1 cellular context compared by ENCODE assay signal in genomic region chr11:65013692-65014145, GRCh38.
A peak's percentile ranks its signal among the peaks of the same experiment; 100 is the strongest.
TF ChIP-seq lines count a peak whose summit lies in the region.

No MANE protein-coding gene starts in this region.

TF ChIP-seq in HepG2, 621 proteins besides CTCF, POLR2A, EP300 and RAD21 (continued from another document and continues in another):
- TF ChIP-seq ZBTB2 (CRISPR knock-in tag; IDR thresholded peaks at IDR 0.05; ENCODE audit: low read depth) (peak; percentile 80; the same call in 1 of the 2 replicates), FOSL1 (CRISPR knock-in tag; IDR thresholded peaks at IDR 0.05; ENCODE audit: borderline replicate concordance) (no peak), HES4 (CRISPR knock-in tag; IDR thresholded peaks at IDR 0.05; ENCODE audit: borderline replicate concordance) (peak; percentile 70; the same call in 1 of the 2 replicates), ZNF232 (CRISPR knock-in tag; IDR thresholded peaks at IDR 0.05; ENCODE audit: borderline replicate concordance) (peak; percentile 71; the same call in 1 of the 2 replicates), NFYB (CRISPR knock-in tag; IDR thresholded peaks at IDR 0.05) (peak; percentile 90), ZNF121 (CRISPR knock-in tag; IDR thresholded peaks at IDR 0.05) (no peak), ZNF781 (CRISPR knock-in tag; IDR thresholded peaks at IDR 0.05; ENCODE audit: borderline replicate concordance, not compliant biosample characterization) (peak; percentile 82), ZMYM4 (CRISPR knock-in tag; IDR thresholded peaks at IDR 0.05) (peak; percentile 76), KIAA2018 (CRISPR knock-in tag; IDR thresholded peaks at IDR 0.05; ENCODE audit: borderline replicate concordance) (no peak), SKI (IDR thresholded peaks at IDR 0.05; ENCODE audit: partially characterized antibody) (no peak), ZKSCAN5 (CRISPR knock-in tag; IDR thresholded peaks at IDR 0.05) (no peak), ATF7-NPFF (CRISPR knock-in tag; IDR thresholded peaks at IDR 0.05; ENCODE audit: low read depth) (peak; percentile 80; the same call in 1 of the 2 replicates), PHF8 (CRISPR knock-in tag; IDR thresholded peaks at IDR 0.05) (peak; percentile 61), ZFP36 (IDR thresholded peaks at IDR 0.05; ENCODE audit: borderline replicate concordance, low read depth, low read length, partially characterized antibody) (no peak), SAP130 (CRISPR knock-in tag; IDR thresholded peaks at IDR 0.05; ENCODE audit: low read depth) (peak; percentile 82), ZNF891 (CRISPR knock-in tag; IDR thresholded peaks at IDR 0.05) (peak; percentile 92), SALL1 (CRISPR knock-in tag; IDR thresholded peaks at IDR 0.05) (no peak; the same call in 1 of the 2 replicates), ZNF619 (CRISPR knock-in tag; IDR thresholded peaks at IDR 0.05) (peak; percentile 54; the same call in 1 of the 2 replicates), KLF6 (CRISPR knock-in tag; IDR thresholded peaks at IDR 0.05) (0 out of 2 replicates have a peak, but pooled peaks have one; percentile 19), NPAS2 (CRISPR knock-in tag; IDR thresholded peaks at IDR 0.05; ENCODE audit: borderline replicate concordance) (no peak; the same call in 1 of the 2 replicates), BHLHE40 (IDR thresholded peaks at IDR 0.05; ENCODE audit: low read length) (peak; percentile 97), SP1 (IDR thresholded peaks at IDR 0.05) (no peak), SP1 (CRISPR knock-in tag; IDR thresholded peaks at IDR 0.05) (peak; percentile 41), RBAK (CRISPR knock-in tag; IDR thresholded peaks at IDR 0.05) (no peak), MXI1 (IDR thresholded peaks at IDR 0.05; ENCODE audit: borderline replicate concordance, low read depth, low read length) (no peak; the same call in 2 of the 3 replicates), TRAFD1 (CRISPR knock-in tag; IDR thresholded peaks at IDR 0.05; ENCODE audit: borderline replicate concordance) (no peak), HOXA5 (CRISPR knock-in tag; IDR thresholded peaks at IDR 0.05) (peak; percentile 37; the same call in 1 of the 2 replicates), ZNF124 (CRISPR knock-in tag; IDR thresholded peaks at IDR 0.05) (0 out of 2 replicates have a peak, but pooled peaks have one; percentile 59), NR2F1 (CRISPR knock-in tag; IDR thresholded peaks at IDR 0.05) (no peak), ZFYVE20 (CRISPR knock-in tag; IDR thresholded peaks at IDR 0.05; ENCODE audit: borderline replicate concordance, low read depth) (0 out of 2 replicates have a peak, but pooled peaks have one; percentile 59), ATF7 (IDR thresholded peaks at IDR 0.05) (no peak), ATF7 (CRISPR knock-in tag; IDR thresholded peaks at IDR 0.05) (0 out of 2 replicates have a peak, but pooled peaks have one; percentile 14), GRHL1 (CRISPR knock-in tag; conservative IDR thresholded peaks at IDR 0.05) (no peak)
- TF ChIP-seq, protein P1, sequence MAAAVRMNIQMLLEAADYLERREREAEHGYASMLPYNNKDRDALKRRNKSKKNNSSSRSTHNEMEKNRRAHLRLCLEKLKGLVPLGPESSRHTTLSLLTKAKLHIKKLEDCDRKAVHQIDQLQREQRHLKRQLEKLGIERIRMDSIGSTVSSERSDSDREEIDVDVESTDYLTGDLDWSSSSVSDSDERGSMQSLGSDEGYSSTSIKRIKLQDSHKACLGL (CRISPR knock-in tag; IDR thresholded peaks at IDR 0.05), result peak; percentile 66
- TF ChIP-seq, protein P2, sequence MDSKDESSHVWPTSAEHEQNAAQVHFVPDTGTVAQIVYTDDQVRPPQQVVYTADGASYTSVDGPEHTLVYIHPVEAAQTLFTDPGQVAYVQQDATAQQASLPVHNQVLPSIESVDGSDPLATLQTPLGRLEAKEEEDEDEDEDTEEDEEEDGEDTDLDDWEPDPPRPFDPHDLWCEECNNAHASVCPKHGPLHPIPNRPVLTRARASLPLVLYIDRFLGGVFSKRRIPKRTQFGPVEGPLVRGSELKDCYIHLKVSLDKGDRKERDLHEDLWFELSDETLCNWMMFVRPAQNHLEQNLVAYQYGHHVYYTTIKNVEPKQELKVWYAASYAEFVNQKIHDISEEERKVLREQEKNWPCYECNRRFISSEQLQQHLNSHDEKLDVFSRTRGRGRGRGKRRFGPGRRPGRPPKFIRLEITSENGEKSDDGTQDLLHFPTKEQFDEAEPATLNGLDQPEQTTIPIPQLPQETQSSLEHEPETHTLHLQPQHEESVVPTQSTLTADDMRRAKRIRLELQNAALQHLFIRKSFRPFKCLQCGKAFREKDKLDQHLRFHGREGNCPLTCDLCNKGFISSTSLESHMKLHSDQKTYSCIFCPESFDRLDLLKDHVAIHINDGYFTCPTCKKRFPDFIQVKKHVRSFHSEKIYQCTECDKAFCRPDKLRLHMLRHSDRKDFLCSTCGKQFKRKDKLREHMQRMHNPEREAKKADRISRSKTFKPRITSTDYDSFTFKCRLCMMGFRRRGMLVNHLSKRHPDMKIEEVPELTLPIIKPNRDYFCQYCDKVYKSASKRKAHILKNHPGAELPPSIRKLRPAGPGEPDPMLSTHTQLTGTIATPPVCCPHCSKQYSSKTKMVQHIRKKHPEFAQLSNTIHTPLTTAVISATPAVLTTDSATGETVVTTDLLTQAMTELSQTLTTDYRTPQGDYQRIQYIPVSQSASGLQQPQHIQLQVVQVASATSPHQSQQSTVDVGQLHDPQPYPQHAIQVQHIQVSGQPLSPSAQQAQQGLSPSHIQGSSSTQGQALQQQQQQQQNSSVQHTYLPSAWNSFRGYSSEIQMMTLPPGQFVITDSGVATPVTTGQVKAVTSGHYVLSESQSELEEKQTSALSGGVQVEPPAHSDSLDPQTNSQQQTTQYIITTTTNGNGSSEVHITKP (CRISPR knock-in tag; IDR thresholded peaks at IDR 0.05; ENCODE audit: low read depth), result peak; percentile 51; the same call in 1 of the 2 replicates
- TF ChIP-seq, protein P3, sequence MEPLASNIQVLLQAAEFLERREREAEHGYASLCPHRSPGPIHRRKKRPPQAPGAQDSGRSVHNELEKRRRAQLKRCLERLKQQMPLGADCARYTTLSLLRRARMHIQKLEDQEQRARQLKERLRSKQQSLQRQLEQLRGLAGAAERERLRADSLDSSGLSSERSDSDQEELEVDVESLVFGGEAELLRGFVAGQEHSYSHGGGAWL (CRISPR knock-in tag; IDR thresholded peaks at IDR 0.05), result peak; percentile 52; the same call in 1 of the 2 replicates
- TF ChIP-seq, protein P4, sequence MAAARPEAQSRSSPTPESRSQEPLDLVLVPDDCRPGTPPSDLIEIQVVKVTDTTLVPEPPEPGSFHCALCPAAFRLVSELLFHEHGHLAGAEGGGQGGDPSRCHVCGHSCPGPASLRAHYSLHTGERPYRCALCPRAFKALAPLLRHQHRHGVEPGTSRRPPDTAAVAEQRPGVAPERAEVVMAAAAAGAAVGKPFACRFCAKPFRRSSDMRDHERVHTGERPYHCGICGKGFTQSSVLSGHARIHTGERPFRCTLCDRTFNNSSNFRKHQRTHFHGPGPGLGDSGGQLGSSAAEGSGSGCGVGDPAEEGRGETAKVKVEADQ (CRISPR knock-in tag; IDR thresholded peaks at IDR 0.05; ENCODE audit: borderline replicate concordance), result 0 out of 2 replicates have a peak, but pooled peaks have one; percentile 34
- TF ChIP-seq, protein P5, sequence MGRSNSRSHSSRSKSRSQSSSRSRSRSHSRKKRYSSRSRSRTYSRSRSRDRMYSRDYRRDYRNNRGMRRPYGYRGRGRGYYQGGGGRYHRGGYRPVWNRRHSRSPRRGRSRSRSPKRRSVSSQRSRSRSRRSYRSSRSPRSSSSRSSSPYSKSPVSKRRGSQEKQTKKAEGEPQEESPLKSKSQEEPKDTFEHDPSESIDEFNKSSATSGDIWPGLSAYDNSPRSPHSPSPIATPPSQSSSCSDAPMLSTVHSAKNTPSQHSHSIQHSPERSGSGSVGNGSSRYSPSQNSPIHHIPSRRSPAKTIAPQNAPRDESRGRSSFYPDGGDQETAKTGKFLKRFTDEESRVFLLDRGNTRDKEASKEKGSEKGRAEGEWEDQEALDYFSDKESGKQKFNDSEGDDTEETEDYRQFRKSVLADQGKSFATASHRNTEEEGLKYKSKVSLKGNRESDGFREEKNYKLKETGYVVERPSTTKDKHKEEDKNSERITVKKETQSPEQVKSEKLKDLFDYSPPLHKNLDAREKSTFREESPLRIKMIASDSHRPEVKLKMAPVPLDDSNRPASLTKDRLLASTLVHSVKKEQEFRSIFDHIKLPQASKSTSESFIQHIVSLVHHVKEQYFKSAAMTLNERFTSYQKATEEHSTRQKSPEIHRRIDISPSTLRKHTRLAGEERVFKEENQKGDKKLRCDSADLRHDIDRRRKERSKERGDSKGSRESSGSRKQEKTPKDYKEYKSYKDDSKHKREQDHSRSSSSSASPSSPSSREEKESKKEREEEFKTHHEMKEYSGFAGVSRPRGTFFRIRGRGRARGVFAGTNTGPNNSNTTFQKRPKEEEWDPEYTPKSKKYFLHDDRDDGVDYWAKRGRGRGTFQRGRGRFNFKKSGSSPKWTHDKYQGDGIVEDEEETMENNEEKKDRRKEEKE (IDR thresholded peaks at IDR 0.05), result no peak
